ENCODE assay signal across 8 cellular contexts in the genomic region with DNA sequence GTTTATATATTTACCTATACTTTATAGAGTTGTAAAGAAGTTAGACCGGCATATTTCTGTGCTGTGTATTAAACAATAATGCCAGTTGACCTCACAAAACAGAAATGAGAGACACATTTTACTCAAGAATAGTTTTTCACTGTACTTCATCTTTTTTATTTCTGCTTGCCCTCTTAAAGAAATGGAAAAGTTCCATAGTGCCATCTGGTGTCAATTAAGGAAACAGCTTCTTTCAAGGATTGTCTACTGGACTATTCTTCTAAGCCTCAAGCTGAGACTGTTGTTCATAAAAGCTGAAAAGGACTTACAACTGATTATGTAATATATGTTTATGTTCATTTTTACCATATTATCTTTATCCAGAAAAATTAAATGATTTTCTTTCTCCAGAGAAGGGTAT.
DNase-seq lines count a peak whose midpoint lies in the region; ATAC-seq and TF ChIP-seq lines count a peak whose summit lies in the region.

No MANE protein-coding gene starts in this region.

- peak; percentile 86 for TF ChIP-seq RAD21 in neural cell (conservative IDR thresholded peaks at IDR 0.05)

- H3K79me2 ChIP-seq in neural cell (replicated peaks; ENCODE audit: insufficient read depth, low read length): no peaks in the 10 kb centered on the region

- no peak for TF ChIP-seq EP300 in neural cell (conservative IDR thresholded peaks at IDR 0.05; ENCODE audit: poor library complexity, severe bottlenecking)

- intact Hi-C loops in body of pancreas (cut with DNase I): no loop called here

- H3K9me3 ChIP-seq in body of pancreas (no peaks in the 10 kb centered on the region), neural cell (ENCODE audit: low read length) (no peaks in the 10 kb centered on the region)

- no peaks in the 10 kb centered on the region for H3K36me3 ChIP-seq in body of pancreas (replicated peaks in 1 of 2; ENCODE audit: insufficient read depth in 1 of 2, low read depth in 2 of 2)
- no peaks in the 10 kb centered on the region for H3K36me3 ChIP-seq in neural cell (ENCODE audit: insufficient read depth, low read length)

- no peaks in the 10 kb centered on the region for H3K27me3 ChIP-seq in body of pancreas
- H3K27me3 ChIP-seq in neural cell (ENCODE audit: insufficient read depth, low read depth, low read length): no peaks in the 10 kb centered on the region

- peak; percentile 2 for DNase-seq in DMS153 treated with DMSO at 0.1 percent for 48 hours (lab: John Stamatoyannopoulos, UW; ENCODE audit: unreplicated experiment)
- DNase-seq in DMS153 (lab: John Stamatoyannopoulos, UW): no peak
- peak; percentile 39 to 57 for DNase-seq in NCI-H2081 (lab: John Stamatoyannopoulos, UW)
- DNase-seq in body of pancreas: no peak
- DNase-seq in stimulated activated CD4-positive, alpha-beta T cell treated with anti-CD3 and anti-CD28 coated beads, Interleukin-15, amount 100 ng/mL, for 24 hours: no peak

- TF ChIP-seq POLR2A in body of pancreas (IDR thresholded peaks at IDR 0.05): no peak

- H3K4me2 ChIP-seq in neural cell (ENCODE audit: low read length): no peak overlapping the region

- H3K4me3 ChIP-seq in body of pancreas (no peak overlapping the region), neural cell (ENCODE audit: low read length) (no peak overlapping the region)

- H3K27ac ChIP-seq in body of pancreas (no peak overlapping the region), neural cell (ENCODE audit: low read length) (no peak overlapping the region)

- H3K9ac ChIP-seq in neural cell (ENCODE audit: low read length): no peak overlapping the region

- ATAC-seq in body of pancreas (peak; percentile 42), GM21737 (IDR thresholded peaks at IDR 0.05; ENCODE audit: unreplicated experiment) (no peak), HG02623 (IDR thresholded peaks at IDR 0.05; ENCODE audit: unreplicated experiment) (no peak)

- WGBS in body of pancreas, 2 donors: 10 to 11% methylated on average over 1 of the region's 1 CpG

- no peaks in the 10 kb centered on the region for H3F3A ChIP-seq in neural cell (ENCODE audit: insufficient read depth, low read length, poor library complexity, severe bottlenecking)

- no peak overlapping the region for H2AFZ ChIP-seq in neural cell (ENCODE audit: low read depth, low read length)

- H3K4me1 ChIP-seq in body of pancreas: no peaks in the 10 kb centered on the region

- H3K9me2 ChIP-seq in neural cell (ENCODE audit: insufficient read depth, low read length): no peaks in the 10 kb centered on the region

- H4K20me1 ChIP-seq in neural cell (ENCODE audit: insufficient read depth): no peaks in the 10 kb centered on the region

- TF ChIP-seq CTCF in body of pancreas (IDR thresholded peaks at IDR 0.05) (peak in 4 of 7 experiments; percentile 12 to 29 (median 18)), neural cell (IDR thresholded peaks at IDR 0.05; ENCODE audit: poor library complexity, severe bottlenecking) (peak; percentile 78)

TF ChIP-seq in neural cell, 6 proteins besides CTCF, POLR2A, EP300 and RAD21:
- no peak for TF ChIP-seq EZH2 (IDR thresholded peaks at IDR 0.05; ENCODE audit: borderline replicate concordance, insufficient read depth, low read length, poor library complexity, severe bottlenecking)
- TF ChIP-seq SMC3 (conservative IDR thresholded peaks at IDR 0.05; ENCODE audit: poor library complexity): peak; percentile 84

Comparison
In these comparisons a context has a peak if more than half of its experiments do, and no peak if none do; other contexts are left out.
1. DNase-seq: peak in DMS153 treated with DMSO at 0.1 percent for 48 hours (single experiment) and NCI-H2081 (2 of 2); none in DMS153 (single experiment), body of pancreas (0 of 4) and stimulated activated CD4-positive, alpha-beta T cell treated with anti-CD3 and anti-CD28 coated beads, Interleukin-15, amount 100 ng/mL, for 24 hours (single experiment).